1 cellular context compared by ENCODE assay signal in genomic region chr19:6856749-6857372, GRCh38.
TF ChIP-seq lines count a peak whose summit lies in the region.

No MANE protein-coding gene starts in this region.

TF ChIP-seq in WTC11, 78 proteins besides CTCF, POLR2A, EP300 and RAD21 (continued from another document):
- TF ChIP-seq, protein P1, sequence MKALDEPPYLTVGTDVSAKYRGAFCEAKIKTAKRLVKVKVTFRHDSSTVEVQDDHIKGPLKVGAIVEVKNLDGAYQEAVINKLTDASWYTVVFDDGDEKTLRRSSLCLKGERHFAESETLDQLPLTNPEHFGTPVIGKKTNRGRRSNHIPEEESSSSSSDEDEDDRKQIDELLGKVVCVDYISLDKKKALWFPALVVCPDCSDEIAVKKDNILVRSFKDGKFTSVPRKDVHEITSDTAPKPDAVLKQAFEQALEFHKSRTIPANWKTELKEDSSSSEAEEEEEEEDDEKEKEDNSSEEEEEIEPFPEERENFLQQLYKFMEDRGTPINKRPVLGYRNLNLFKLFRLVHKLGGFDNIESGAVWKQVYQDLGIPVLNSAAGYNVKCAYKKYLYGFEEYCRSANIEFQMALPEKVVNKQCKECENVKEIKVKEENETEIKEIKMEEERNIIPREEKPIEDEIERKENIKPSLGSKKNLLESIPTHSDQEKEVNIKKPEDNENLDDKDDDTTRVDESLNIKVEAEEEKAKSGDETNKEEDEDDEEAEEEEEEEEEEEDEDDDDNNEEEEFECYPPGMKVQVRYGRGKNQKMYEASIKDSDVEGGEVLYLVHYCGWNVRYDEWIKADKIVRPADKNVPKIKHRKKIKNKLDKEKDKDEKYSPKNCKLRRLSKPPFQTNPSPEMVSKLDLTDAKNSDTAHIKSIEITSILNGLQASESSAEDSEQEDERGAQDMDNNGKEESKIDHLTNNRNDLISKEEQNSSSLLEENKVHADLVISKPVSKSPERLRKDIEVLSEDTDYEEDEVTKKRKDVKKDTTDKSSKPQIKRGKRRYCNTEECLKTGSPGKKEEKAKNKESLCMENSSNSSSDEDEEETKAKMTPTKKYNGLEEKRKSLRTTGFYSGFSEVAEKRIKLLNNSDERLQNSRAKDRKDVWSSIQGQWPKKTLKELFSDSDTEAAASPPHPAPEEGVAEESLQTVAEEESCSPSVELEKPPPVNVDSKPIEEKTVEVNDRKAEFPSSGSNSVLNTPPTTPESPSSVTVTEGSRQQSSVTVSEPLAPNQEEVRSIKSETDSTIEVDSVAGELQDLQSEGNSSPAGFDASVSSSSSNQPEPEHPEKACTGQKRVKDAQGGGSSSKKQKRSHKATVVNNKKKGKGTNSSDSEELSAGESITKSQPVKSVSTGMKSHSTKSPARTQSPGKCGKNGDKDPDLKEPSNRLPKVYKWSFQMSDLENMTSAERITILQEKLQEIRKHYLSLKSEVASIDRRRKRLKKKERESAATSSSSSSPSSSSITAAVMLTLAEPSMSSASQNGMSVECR (CRISPR knock-in tag; IDR thresholded peaks at IDR 0.05; ENCODE audit: borderline replicate concordance): no peak
- no peak for TF ChIP-seq ZBTB21 (CRISPR knock-in tag; IDR thresholded peaks at IDR 0.05; ENCODE audit: borderline replicate concordance)
- TF ChIP-seq NR2C2 (CRISPR knock-in tag; IDR thresholded peaks at IDR 0.05): no peak
- TF ChIP-seq ESRRA (CRISPR knock-in tag; IDR thresholded peaks at IDR 0.05; ENCODE audit: borderline replicate concordance): no peak
- TF ChIP-seq NR3C1 (CRISPR knock-in tag; conservative IDR thresholded peaks at IDR 0.05; ENCODE audit: low read depth): no peak
- no peak for TF ChIP-seq SP1 (CRISPR knock-in tag; conservative IDR thresholded peaks at IDR 0.05)
- no peak for TF ChIP-seq ZNF121 (CRISPR knock-in tag; IDR thresholded peaks at IDR 0.05)
- TF ChIP-seq, protein P2, sequence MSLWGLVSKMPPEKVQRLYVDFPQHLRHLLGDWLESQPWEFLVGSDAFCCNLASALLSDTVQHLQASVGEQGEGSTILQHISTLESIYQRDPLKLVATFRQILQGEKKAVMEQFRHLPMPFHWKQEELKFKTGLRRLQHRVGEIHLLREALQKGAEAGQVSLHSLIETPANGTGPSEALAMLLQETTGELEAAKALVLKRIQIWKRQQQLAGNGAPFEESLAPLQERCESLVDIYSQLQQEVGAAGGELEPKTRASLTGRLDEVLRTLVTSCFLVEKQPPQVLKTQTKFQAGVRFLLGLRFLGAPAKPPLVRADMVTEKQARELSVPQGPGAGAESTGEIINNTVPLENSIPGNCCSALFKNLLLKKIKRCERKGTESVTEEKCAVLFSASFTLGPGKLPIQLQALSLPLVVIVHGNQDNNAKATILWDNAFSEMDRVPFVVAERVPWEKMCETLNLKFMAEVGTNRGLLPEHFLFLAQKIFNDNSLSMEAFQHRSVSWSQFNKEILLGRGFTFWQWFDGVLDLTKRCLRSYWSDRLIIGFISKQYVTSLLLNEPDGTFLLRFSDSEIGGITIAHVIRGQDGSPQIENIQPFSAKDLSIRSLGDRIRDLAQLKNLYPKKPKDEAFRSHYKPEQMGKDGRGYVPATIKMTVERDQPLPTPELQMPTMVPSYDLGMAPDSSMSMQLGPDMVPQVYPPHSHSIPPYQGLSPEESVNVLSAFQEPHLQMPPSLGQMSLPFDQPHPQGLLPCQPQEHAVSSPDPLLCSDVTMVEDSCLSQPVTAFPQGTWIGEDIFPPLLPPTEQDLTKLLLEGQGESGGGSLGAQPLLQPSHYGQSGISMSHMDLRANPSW (CRISPR knock-in tag; conservative IDR thresholded peaks at IDR 0.05; ENCODE audit: low read depth): no peak
- no peak for TF ChIP-seq ZNF219 (CRISPR knock-in tag; IDR thresholded peaks at IDR 0.05; ENCODE audit: borderline replicate concordance)
- no peak for TF ChIP-seq TEAD1 (CRISPR knock-in tag; IDR thresholded peaks at IDR 0.05)
- TF ChIP-seq CREB1 (CRISPR knock-in tag; IDR thresholded peaks at IDR 0.05): no peak
- no peak for TF ChIP-seq NFATC4 (CRISPR knock-in tag; IDR thresholded peaks at IDR 0.05)
- TF ChIP-seq E2F1 (CRISPR knock-in tag; IDR thresholded peaks at IDR 0.05): no peak
